ENCODE assay signal across 1 cellular context in genomic region chr2:60317029-60317386, GRCh38.
TF ChIP-seq lines count a peak whose summit lies in the region.

No MANE protein-coding gene starts in this region.

TF ChIP-seq in HepG2, 621 proteins besides CTCF, POLR2A, EP300 and RAD21 (continued from another document):
- no peak for TF ChIP-seq ZNF788 (CRISPR knock-in tag; IDR thresholded peaks at IDR 0.05; ENCODE audit: borderline replicate concordance)
- no peak for TF ChIP-seq CSRNP1 (CRISPR knock-in tag; IDR thresholded peaks at IDR 0.05)
- no peak for TF ChIP-seq PREB (CRISPR knock-in tag; IDR thresholded peaks at IDR 0.05)
- TF ChIP-seq ZNF10 (CRISPR knock-in tag; IDR thresholded peaks at IDR 0.05; ENCODE audit: borderline replicate concordance, low read depth) = no peak
- TF ChIP-seq ZNF180 (CRISPR knock-in tag; IDR thresholded peaks at IDR 0.05; ENCODE audit: borderline replicate concordance, low read depth) = no peak
- TF ChIP-seq BCL3 (CRISPR knock-in tag; IDR thresholded peaks at IDR 0.05) = no peak
- TF ChIP-seq ZNF34 (CRISPR knock-in tag; IDR thresholded peaks at IDR 0.05; ENCODE audit: borderline replicate concordance) = no peak
- no peak for TF ChIP-seq KDM5A (IDR thresholded peaks at IDR 0.05; ENCODE audit: borderline replicate concordance, low read length)
- no peak for TF ChIP-seq FOXP1 (IDR thresholded peaks at IDR 0.05)
- TF ChIP-seq FOXP1 (CRISPR knock-in tag; IDR thresholded peaks at IDR 0.05) = no peak
- no peak for TF ChIP-seq ZNF652 (CRISPR knock-in tag; IDR thresholded peaks at IDR 0.05; ENCODE audit: borderline replicate concordance, low read depth)
- no peak for TF ChIP-seq HMGXB4 (CRISPR knock-in tag; IDR thresholded peaks at IDR 0.05; ENCODE audit: borderline replicate concordance in 1 of 2, low read depth in 1 of 2)
- TF ChIP-seq ZNF12 (CRISPR knock-in tag; IDR thresholded peaks at IDR 0.05) = no peak
- no peak for TF ChIP-seq BORCS8-MEF2B (CRISPR knock-in tag; IDR thresholded peaks at IDR 0.05)
- TF ChIP-seq ELF4 (CRISPR knock-in tag; IDR thresholded peaks at IDR 0.05; ENCODE audit: borderline replicate concordance) = no peak
